ENCODE assay signal across 8 cellular contexts in genomic region chr10:110643670-110644597, GRCh38. TPM values are rescaled to one million over a fixed set of nuclear protein-coding genes. Genes with fewer than 3 reads are reported as not detected.
DNase-seq lines count a peak whose midpoint lies in the region; ATAC-seq and TF ChIP-seq lines count a peak whose summit lies in the region.

Gene RBM20, plus strand, starts transcription at chr10:110644336. Its CDS starts 119 bp downstream, at chr10:110644455.

- H3K9me3 ChIP-seq in thyroid gland: no peaks in the 10 kb centered on the region

- peak within 1 kb of the TSS in 2 of 3 donors; percentile 33 to 49 for H3K4me3 ChIP-seq in thyroid gland (replicated peaks in 1 of 3)

- no peaks in the 10 kb centered on the region for H3K36me3 ChIP-seq in thyroid gland

- H3K27me3 ChIP-seq in thyroid gland: peaks cover 13% of the 10 kb centered on the region

- peaks cover 6 to 19% of the 10 kb centered on the region in 2 donors for H3K4me1 ChIP-seq in thyroid gland

- in situ Hi-C loops in KBM-7 (cut with MboI; ENCODE audit: low pct_unique_long_range_greater_than_20kb, low sequenced_read_pairs): no loop called here

- ATAC-seq in SK-N-SH treated with all-trans-retinoic acid at 6 μM for 48 hours (peak; percentile 85), HG02852 (IDR thresholded peaks at IDR 0.05; ENCODE audit: unreplicated experiment) (no peak)

- DNase-seq in AG20443 (ENCODE audit: low spot score) (peak; percentile 63), GM20000 (ENCODE audit: low spot score) (peak; percentile 53), dermis blood vessel endothelial cell (peak; percentile 30), lung microvascular endothelial cell (ENCODE audit: low read depth in 2 of 2) (peak; percentile 19 to 40), thyroid gland (peak; percentile 53 to 58), KBM-7 (no peak)

- 1 to 2% methylated on average over 3 to 16 of the region's 105 CpGs for WGBS in thyroid gland, 2 donors

- no peak for TF ChIP-seq POLR2A in thyroid gland (IDR thresholded peaks at IDR 0.05)

- TF ChIP-seq CTCF in GM20000 (IDR thresholded peaks at IDR 0.05; ENCODE audit: extremely low read depth, missing control alignments) (no peak), thyroid gland (IDR thresholded peaks at IDR 0.05) (no peak)

- intact Hi-C loops in thyroid gland (cut with DNase I): no loop called here

- no peak within 1 kb of the TSS for H3K27ac ChIP-seq in thyroid gland

TF ChIP-seq in SK-N-SH treated with all-trans-retinoic acid at 6 μM for 48 hours, 23 proteins besides CTCF, POLR2A, EP300 and RAD21:
- TF ChIP-seq CSDC2 (CRISPR knock-in tag; IDR thresholded peaks at IDR 0.05): peak; percentile 61; the same call in 1 of the 2 replicates
- no peak for TF ChIP-seq RARB (CRISPR knock-in tag; IDR thresholded peaks at IDR 0.05)
- TF ChIP-seq PPARA (CRISPR knock-in tag; IDR thresholded peaks at IDR 0.05; ENCODE audit: borderline replicate concordance): no peak
- TF ChIP-seq GLIS3 (CRISPR knock-in tag; IDR thresholded peaks at IDR 0.05): no peak

RNA-seq across cellular contexts. Expression of gene RBM20, which starts in this region (rescaled TPM):
- total RNA-seq in dermis blood vessel endothelial cell: 4.6 and 5.3 TPM in 2 replicates
- total RNA-seq in lung microvascular endothelial cell: 0.22 and 2.0 TPM in 2 replicates
- total RNA-seq in thyroid gland: 1 to 10 TPM in 3 of 4 donors, under 1 TPM in 1; 0.54 to 4.3 (median 1.5) TPM
